24 cellular contexts compared by ENCODE assay signal in genomic region chr7:158529181-158530096, GRCh38. TPM values are rescaled to one million over a fixed set of nuclear protein-coding genes. Genes with fewer than 3 reads are reported as not detected.
A peak's percentile ranks its signal among the peaks of the same experiment; 100 is the strongest.
DNase-seq lines count a peak whose midpoint lies in the region; ATAC-seq, FAIRE-seq and TF ChIP-seq lines count a peak whose summit lies in the region.
"Had no signal": no experiment of that assay in that cellular context is flagged by ENCODE, and none has a peak within 500 bp of the region (broad histone marks: within the 10 kb centered on the region; RNA-seq: fewer than 3 reads in every experiment).

No MANE protein-coding gene starts in this region.

- no peaks in the 10 kb centered on the region for H3K79me2 ChIP-seq in mammary epithelial cell (ENCODE audit: insufficient read depth, low read length)
- no peaks in the 10 kb centered on the region for H3K79me2 ChIP-seq in OCI-LY1 (ENCODE audit: insufficient read depth, low read length)
- H3K79me2 ChIP-seq in trophoblast cell (ENCODE audit: control insufficient read depth, insufficient read depth, low read length, poor library complexity) = no peaks in the 10 kb centered on the region

- no peak overlapping the region for H2AK5ac ChIP-seq in trophoblast cell (ENCODE audit: low read length)

- no peak overlapping the region for H3K14ac ChIP-seq in trophoblast cell (ENCODE audit: low read length)

- H3K36me3 ChIP-seq in mammary epithelial cell (ENCODE audit: insufficient read depth, low read length) (no peaks in the 10 kb centered on the region), OCI-LY1 (ENCODE audit: insufficient read depth, low read length) (no peaks in the 10 kb centered on the region), bronchial epithelial cell (ENCODE audit: control insufficient read depth, insufficient read depth, low read length) (no peaks in the 10 kb centered on the region), trophoblast cell (ENCODE audit: control insufficient read depth in 1 of 2, insufficient read depth in 2 of 2, low read length in 2 of 2) (no peaks in the 10 kb centered on the region)

- FAIRE-seq in bronchial epithelial cell (lab: Jason Lieb, UNC) = peak; percentile 92
- FAIRE-seq: GM19239 had no signal

- intact Hi-C loops in mammary epithelial cell (cut with micrococcal nuclease) = no loop called here

- H3K27ac ChIP-seq in mammary epithelial cell (ENCODE audit: insufficient read depth, low read depth, low read length) (no peak overlapping the region), OCI-LY1 (ENCODE audit: low read depth, low read length, poor library complexity, severe bottlenecking) (peak overlapping the region; percentile 98), trophoblast cell (ENCODE audit: low read depth, low read length) (no peak overlapping the region)
- H3K27ac ChIP-seq: SK-N-MC had no signal

- H4K20me1 ChIP-seq in mammary epithelial cell (ENCODE audit: insufficient read depth, low read length) (no peaks in the 10 kb centered on the region), OCI-LY1 (ENCODE audit: insufficient read depth, low read length) (no peaks in the 10 kb centered on the region)

- H4K12ac ChIP-seq in trophoblast cell (ENCODE audit: low read depth, low read length) = no peak overlapping the region

- peak; percentile 21 to 51 for DNase-seq in T47D (ENCODE audit: low read depth in 1 of 2, low spot score in 1 of 2)
- no peak for DNase-seq in mammary epithelial cell
- peak; percentile 11 for DNase-seq in bronchial epithelial cell (ENCODE audit: low read depth)
- peak; percentile 3 to 43 for DNase-seq in trophoblast cell
- DNase-seq in activated CD4-positive, alpha-beta T cell treated with anti-CD3 and anti-CD28 coated beads for 4 hours = no peak
- no peak for DNase-seq in NCI-H1092 treated with DMSO at 0.1 percent for 48 hours (lab: John Stamatoyannopoulos, UW)
- DNase-seq: 8988T, AML-193, DMS79, GOT3, KBM-7, MM.1S, NCI-H1092, NCI-H1694, NCI-H2081, NCI-H2171, NCI-H345, NCI-H524, NCI-H774, SHP77 treated with DMSO at 0.1 percent for 48 hours had no signal

- TF ChIP-seq CTCF in mammary epithelial cell (conservative IDR thresholded peaks at IDR 0.05 in 1 of 2, IDR thresholded peaks at IDR 0.05 in 1 of 2; ENCODE audit: extremely low read depth in 1 of 2, insufficient read depth in 1 of 2, low read depth in 1 of 2, low read length in 2 of 2) (no peak), OCI-LY1 (IDR thresholded peaks at IDR 0.05; ENCODE audit: low read length) (no peak), bronchial epithelial cell (IDR thresholded peaks at IDR 0.05; ENCODE audit: insufficient read depth, low read length, severe bottlenecking) (no peak)

- H3K4me1 ChIP-seq in mammary epithelial cell (ENCODE audit: insufficient read depth, low read length) (no peaks in the 10 kb centered on the region), OCI-LY1 (ENCODE audit: insufficient read depth, low read length, severe bottlenecking) (peaks cover 83% of the 10 kb centered on the region), trophoblast cell (ENCODE audit: control insufficient read depth in 1 of 2, insufficient read depth in 2 of 2, low read length in 2 of 2) (peaks cover 0 to 2% of the 10 kb centered on the region in 2 experiments)

- H2AFZ ChIP-seq in mammary epithelial cell (ENCODE audit: low read depth, low read length) = no peak overlapping the region
- no peak overlapping the region for H2AFZ ChIP-seq in OCI-LY1 (ENCODE audit: low read length)
- no peak overlapping the region for H2AFZ ChIP-seq in trophoblast cell (ENCODE audit: insufficient read depth, low read length, poor library complexity)

- no peaks in the 10 kb centered on the region for H3K9me2 ChIP-seq in OCI-LY1 (ENCODE audit: low read depth, low read length)

- H3K9me3 ChIP-seq in mammary epithelial cell (replicated peaks; ENCODE audit: insufficient read depth, low read length) (peaks cover 54% of the 10 kb centered on the region), OCI-LY1 (ENCODE audit: low read length) (no peaks in the 10 kb centered on the region; the same call in 1 of the 2 replicates), trophoblast cell (ENCODE audit: insufficient read depth, low read depth, low read length) (peaks cover 12% of the 10 kb centered on the region)

- H3F3A ChIP-seq in OCI-LY1 (ENCODE audit: insufficient read depth, low read length) = peaks cover 11% of the 10 kb centered on the region; the same call in 1 of the 2 replicates

- H2BK120ac ChIP-seq in trophoblast cell (ENCODE audit: insufficient read depth, low read length, poor library complexity) = no peak overlapping the region

- H3K4me3 ChIP-seq in mammary epithelial cell (replicated peaks in 1 of 3; ENCODE audit: insufficient read depth in 1 of 3, low read depth in 2 of 3, low read length in 3 of 3) (no peak overlapping the region), OCI-LY1 (ENCODE audit: low read depth, low read length, poor library complexity, severe bottlenecking) (no peak overlapping the region), bronchial epithelial cell (ENCODE audit: low read depth, low read length) (no peak overlapping the region), trophoblast cell (ENCODE audit: low read depth, low read length) (peak overlapping the region; percentile 38)
- H3K4me3 ChIP-seq: SK-N-MC had no signal

- in situ Hi-C loops in T47D (cut with HindIII; ENCODE audit: low pct_unique_long_range_greater_than_20kb, low sequenced_read_pairs) (no loop called here), mammary epithelial cell (cut with MboI; ENCODE audit: low sequenced_read_pairs in 2 of 2) (no loop called here)

- no TSS peak for BruUV-seq in mammary epithelial cell (replicated peaks; lab: Mats Ljungman, UMichigan)

- H2BK12ac ChIP-seq in trophoblast cell (ENCODE audit: low read length) = no peak overlapping the region

- H3K4me2 ChIP-seq in mammary epithelial cell (ENCODE audit: insufficient read depth, low read depth, low read length) (no peak overlapping the region), OCI-LY1 (ENCODE audit: low read length) (no peak overlapping the region), trophoblast cell (ENCODE audit: low read length) (no peak overlapping the region)

- H3K23ac ChIP-seq in trophoblast cell (ENCODE audit: low read length) = no peak overlapping the region

- dilution Hi-C loops in mammary epithelial cell (cut with HindIII; ENCODE audit: low sequenced_read_pairs) = no loop called here

- H3K18ac ChIP-seq in trophoblast cell (ENCODE audit: low read length) = no peak overlapping the region

- no peak overlapping the region for H4K91ac ChIP-seq in trophoblast cell (ENCODE audit: low read depth, low read length)

- CTCF ChIA-PET in mammary epithelial cell (lab: Charles Lee; ENCODE audit: low non-redundant PET) = no interaction called here

- 24% methylated on average over 13 of the region's 21 CpGs for WGBS in mammary epithelial cell (ENCODE audit: low coverage, missing lambda C conversion rate)
- no CpG with 5 or more reads among the region's 21 CpGs for WGBS in trophoblast cell (ENCODE audit: extremely low coverage, insufficient coverage, insufficient read length)

- H2BK5ac ChIP-seq in trophoblast cell (ENCODE audit: low read depth, low read length, poor library complexity) = no peak overlapping the region

- no peak for ATAC-seq in HG02642 (IDR thresholded peaks at IDR 0.05; ENCODE audit: poor library complexity, unreplicated experiment)

- no peak overlapping the region for H4K8ac ChIP-seq in trophoblast cell (ENCODE audit: low read depth, low read length)

- H3K9ac ChIP-seq in mammary epithelial cell (ENCODE audit: insufficient read depth, low read length) = no peak overlapping the region
- no peak overlapping the region; the same call in 1 of the 2 replicates for H3K9ac ChIP-seq in OCI-LY1 (ENCODE audit: low read length)
- no peak overlapping the region for H3K9ac ChIP-seq in trophoblast cell (ENCODE audit: low read length)

- no peaks in the 10 kb centered on the region for H3K79me1 ChIP-seq in trophoblast cell (ENCODE audit: low read length)

- no peak overlapping the region for H3K4ac ChIP-seq in trophoblast cell (ENCODE audit: low read depth, low read length)

- H3K27me3 ChIP-seq in mammary epithelial cell (ENCODE audit: insufficient read depth, low read length) (no peaks in the 10 kb centered on the region), OCI-LY1 (ENCODE audit: insufficient read depth, low read length) (no peaks in the 10 kb centered on the region), bronchial epithelial cell (ENCODE audit: control insufficient read depth, insufficient read depth, low read length) (no peaks in the 10 kb centered on the region), trophoblast cell (ENCODE audit: insufficient read depth, low read length) (no peaks in the 10 kb centered on the region)

RNA-seq across cellular contexts. Expression of gene PTPRN2, which starts 58.2 kb away (rescaled TPM):
- total RNA-seq in mammary epithelial cell = under 1 TPM; 0.28 to 0.33 TPM
- not detected for polyA plus RNA-seq in mammary epithelial cell
- polyA minus RNA-seq in mammary epithelial cell = not detected
- 1.1 and 2.8 TPM in 2 replicates for total RNA-seq in bronchial epithelial cell
- polyA plus RNA-seq in trophoblast cell (2013) = not detected in 2 replicates

Comparison
In these comparisons a context has a peak if more than half of its experiments do, and no peak if none do; other contexts are left out.
1. DNase-seq: peak in T47D (2 of 2), bronchial epithelial cell (single experiment) and trophoblast cell (2 of 2); none in mammary epithelial cell (single experiment), activated CD4-positive, alpha-beta T cell treated with anti-CD3 and anti-CD28 coated beads for 4 hours (0 of 2) and NCI-H1092 treated with DMSO at 0.1 percent for 48 hours (single experiment).